Comparison of ENCODE assay signal across 1 cellular context in the genomic region with DNA sequence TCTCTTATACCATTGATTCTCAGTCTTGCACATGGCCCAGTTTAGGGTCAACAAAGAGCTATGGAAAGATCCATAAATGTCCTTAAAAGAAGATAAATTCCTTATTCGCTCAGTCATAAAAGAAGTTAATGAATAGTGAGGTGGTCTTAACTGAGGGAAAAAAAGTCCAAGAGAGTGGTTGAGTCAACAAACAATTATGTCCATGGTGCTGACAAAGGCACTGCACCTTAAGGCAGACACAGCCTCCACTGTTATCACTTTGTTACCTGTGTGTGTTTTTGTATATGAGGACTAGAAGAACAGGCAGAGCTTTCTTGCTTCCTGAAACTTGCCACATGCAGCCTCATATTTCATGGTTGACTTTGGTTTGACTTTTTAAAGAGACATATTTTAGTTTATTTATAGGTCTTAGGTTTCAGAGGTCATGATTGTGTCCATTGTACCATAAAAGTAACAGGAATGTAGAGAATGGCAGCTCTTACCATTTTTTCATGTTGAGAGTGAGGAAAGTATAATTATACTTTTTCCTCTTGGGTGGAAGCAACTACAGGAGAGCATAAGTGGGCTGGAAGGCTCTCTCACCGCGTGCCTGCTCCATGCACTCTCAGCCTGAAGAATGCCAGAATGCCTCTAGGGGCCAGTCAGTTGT.
TF ChIP-seq lines count a peak whose summit lies in the region.

No MANE protein-coding gene starts in this region.

TF ChIP-seq in GM23338, 12 proteins besides CTCF, POLR2A, EP300 and RAD21:
- TF ChIP-seq NANOG (IDR thresholded peaks at IDR 0.05; ENCODE audit: borderline replicate concordance): no peak
- no peak for TF ChIP-seq ZNF331 (CRISPR knock-in tag; IDR thresholded peaks at IDR 0.05; ENCODE audit: low read depth)
- TF ChIP-seq, protein P1, sequence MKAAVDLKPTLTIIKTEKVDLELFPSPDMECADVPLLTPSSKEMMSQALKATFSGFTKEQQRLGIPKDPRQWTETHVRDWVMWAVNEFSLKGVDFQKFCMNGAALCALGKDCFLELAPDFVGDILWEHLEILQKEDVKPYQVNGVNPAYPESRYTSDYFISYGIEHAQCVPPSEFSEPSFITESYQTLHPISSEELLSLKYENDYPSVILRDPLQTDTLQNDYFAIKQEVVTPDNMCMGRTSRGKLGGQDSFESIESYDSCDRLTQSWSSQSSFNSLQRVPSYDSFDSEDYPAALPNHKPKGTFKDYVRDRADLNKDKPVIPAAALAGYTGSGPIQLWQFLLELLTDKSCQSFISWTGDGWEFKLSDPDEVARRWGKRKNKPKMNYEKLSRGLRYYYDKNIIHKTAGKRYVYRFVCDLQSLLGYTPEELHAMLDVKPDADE (IDR thresholded peaks at IDR 0.05): no peak
- no peak for TF ChIP-seq POLR2AphosphoS5 (IDR thresholded peaks at IDR 0.05; ENCODE audit: low read depth)
- no peak for TF ChIP-seq JUNB (IDR thresholded peaks at IDR 0.05; ENCODE audit: unreplicated experiment)
- TF ChIP-seq EZH2 (IDR thresholded peaks at IDR 0.05; ENCODE audit: low read depth, unreplicated experiment): no peak
- TF ChIP-seq, protein P2, sequence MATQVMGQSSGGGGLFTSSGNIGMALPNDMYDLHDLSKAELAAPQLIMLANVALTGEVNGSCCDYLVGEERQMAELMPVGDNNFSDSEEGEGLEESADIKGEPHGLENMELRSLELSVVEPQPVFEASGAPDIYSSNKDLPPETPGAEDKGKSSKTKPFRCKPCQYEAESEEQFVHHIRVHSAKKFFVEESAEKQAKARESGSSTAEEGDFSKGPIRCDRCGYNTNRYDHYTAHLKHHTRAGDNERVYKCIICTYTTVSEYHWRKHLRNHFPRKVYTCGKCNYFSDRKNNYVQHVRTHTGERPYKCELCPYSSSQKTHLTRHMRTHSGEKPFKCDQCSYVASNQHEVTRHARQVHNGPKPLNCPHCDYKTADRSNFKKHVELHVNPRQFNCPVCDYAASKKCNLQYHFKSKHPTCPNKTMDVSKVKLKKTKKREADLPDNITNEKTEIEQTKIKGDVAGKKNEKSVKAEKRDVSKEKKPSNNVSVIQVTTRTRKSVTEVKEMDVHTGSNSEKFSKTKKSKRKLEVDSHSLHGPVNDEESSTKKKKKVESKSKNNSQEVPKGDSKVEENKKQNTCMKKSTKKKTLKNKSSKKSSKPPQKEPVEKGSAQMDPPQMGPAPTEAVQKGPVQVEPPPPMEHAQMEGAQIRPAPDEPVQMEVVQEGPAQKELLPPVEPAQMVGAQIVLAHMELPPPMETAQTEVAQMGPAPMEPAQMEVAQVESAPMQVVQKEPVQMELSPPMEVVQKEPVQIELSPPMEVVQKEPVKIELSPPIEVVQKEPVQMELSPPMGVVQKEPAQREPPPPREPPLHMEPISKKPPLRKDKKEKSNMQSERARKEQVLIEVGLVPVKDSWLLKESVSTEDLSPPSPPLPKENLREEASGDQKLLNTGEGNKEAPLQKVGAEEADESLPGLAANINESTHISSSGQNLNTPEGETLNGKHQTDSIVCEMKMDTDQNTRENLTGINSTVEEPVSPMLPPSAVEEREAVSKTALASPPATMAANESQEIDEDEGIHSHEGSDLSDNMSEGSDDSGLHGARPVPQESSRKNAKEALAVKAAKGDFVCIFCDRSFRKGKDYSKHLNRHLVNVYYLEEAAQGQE (IDR thresholded peaks at IDR 0.05; ENCODE audit: unreplicated experiment): no peak
- no peak for TF ChIP-seq STAT1 (IDR thresholded peaks at IDR 0.05; ENCODE audit: unreplicated experiment)
- TF ChIP-seq EZH2phosphoT487 (IDR thresholded peaks at IDR 0.05; ENCODE audit: unreplicated experiment): no peak
- no peak for TF ChIP-seq ZNF114 (CRISPR knock-in tag; IDR thresholded peaks at IDR 0.05)
